Comparison of ENCODE assay signal across 10 cellular contexts in genomic region chr16:85395913-85396878, GRCh38.
DNase-seq lines count a peak whose midpoint lies in the region; ATAC-seq, FAIRE-seq and TF ChIP-seq lines count a peak whose summit lies in the region.
"Had no signal": no experiment of that assay in that cellular context is flagged by ENCODE, and none has a peak within 500 bp of the region (broad histone marks: within the 10 kb centered on the region; RNA-seq: fewer than 3 reads in every experiment).

No MANE protein-coding gene starts in this region.

- H3K27ac ChIP-seq in HUES48 (ENCODE audit: low read depth, low read length) (peak overlapping the region; percentile 38), endodermal cell (ENCODE audit: low read depth, low read length) (peak overlapping the region; percentile 44), mucosa of rectum (ENCODE audit: low read depth in 2 of 2, low read length in 2 of 2) (peak overlapping the region; percentile 21 to 56), small intestine (ENCODE audit: low read depth in 1 of 2, low read length in 1 of 2) (no peak overlapping the region)
- H3K27ac ChIP-seq: neutrophil had no signal

- H3K9ac ChIP-seq in HUES48 (ENCODE audit: low read depth, low read length) (no peak overlapping the region), endodermal cell (ENCODE audit: extremely low read depth, low read length, poor library complexity, severe bottlenecking) (no peak overlapping the region), mucosa of rectum (ENCODE audit: low read depth in 1 of 2, low read length in 2 of 2) (no peak overlapping the region)

- H3K4me1 Mint-ChIP-seq in endodermal cell = peaks cover 29% of the 10 kb centered on the region
- H3K4me1 Mint-ChIP-seq: activated naive CD4-positive, alpha-beta T cell treated with anti-CD3 and anti-CD28 coated beads, Interleukin-2, amount 50 U/mL, for 24 hours had no signal

- H3K4me3 ChIP-seq in HUES48 (ENCODE audit: low read depth, low read length) (no peak overlapping the region), endodermal cell (ENCODE audit: low read length) (no peak overlapping the region), mucosa of rectum (ENCODE audit: low read length in 2 of 2) (no peak overlapping the region), small intestine (ENCODE audit: low read depth in 1 of 2, low read length in 2 of 2) (no peak overlapping the region)

- H3K36me3 Mint-ChIP-seq in endodermal cell (ENCODE audit: low read depth) = no peaks in the 10 kb centered on the region
- H3K36me3 Mint-ChIP-seq: activated naive CD4-positive, alpha-beta T cell treated with anti-CD3 and anti-CD28 coated beads, Interleukin-2, amount 50 U/mL, for 24 hours had no signal

- peaks cover 28% of the 10 kb centered on the region for H3K4me1 ChIP-seq in HUES48 (ENCODE audit: control insufficient read depth, insufficient read depth, low read length)
- no peaks in the 10 kb centered on the region for H3K4me1 ChIP-seq in endodermal cell (ENCODE audit: control insufficient read depth, insufficient read depth, low read length)
- peaks cover 14 to 16% of the 10 kb centered on the region in 2 donors for H3K4me1 ChIP-seq in mucosa of rectum (ENCODE audit: control insufficient read depth in 2 of 2, insufficient read depth in 2 of 2, low read length in 2 of 2)
- peaks cover 4% of the 10 kb centered on the region in 2 donors for H3K4me1 ChIP-seq in small intestine (ENCODE audit: control insufficient read depth in 2 of 2, insufficient read depth in 1 of 2, low read depth in 1 of 2, low read length in 1 of 2)

- no peak for TF ChIP-seq CTCF in endodermal cell (conservative IDR thresholded peaks at IDR 0.05)

- peak; percentile 46 for DNase-seq in A172 (ENCODE audit: low spot score)
- peak; percentile 81 for DNase-seq in endodermal cell
- no peak for DNase-seq in effector CD8-positive, alpha-beta T cell (lab: John Stamatoyannopoulos, UW)
- DNase-seq in small intestine = no peak

- FAIRE-seq in small intestine (lab: Jason Lieb, UNC) = no peak

- H3K9me3 Mint-ChIP-seq in endodermal cell = peaks cover 3% of the 10 kb centered on the region
- H3K9me3 Mint-ChIP-seq: activated naive CD4-positive, alpha-beta T cell treated with anti-CD3 and anti-CD28 coated beads, Interleukin-2, amount 50 U/mL, for 24 hours had no signal

- H3K9me3 ChIP-seq in HUES48 (ENCODE audit: control insufficient read depth, insufficient read depth, low read length) (no peaks in the 10 kb centered on the region), endodermal cell (ENCODE audit: control insufficient read depth, low read length) (peaks cover 6% of the 10 kb centered on the region), mucosa of rectum (ENCODE audit: control insufficient read depth in 2 of 2, low read length in 2 of 2) (no peaks in the 10 kb centered on the region), small intestine (ENCODE audit: control insufficient read depth, low read depth) (no peaks in the 10 kb centered on the region)
- H3K9me3 ChIP-seq: neutrophil had no signal

- ATAC-seq in HG02870 (IDR thresholded peaks at IDR 0.05; ENCODE audit: unreplicated experiment) (no peak), GM21825 (IDR thresholded peaks at IDR 0.05; ENCODE audit: unreplicated experiment) (no peak)

- H3K36me3 ChIP-seq in HUES48 (ENCODE audit: control insufficient read depth, insufficient read depth, low read length) (no peaks in the 10 kb centered on the region), endodermal cell (ENCODE audit: control insufficient read depth, insufficient read depth, low read length) (no peaks in the 10 kb centered on the region), mucosa of rectum (ENCODE audit: control insufficient read depth in 2 of 2, insufficient read depth in 2 of 2, low read length in 2 of 2) (no peaks in the 10 kb centered on the region), small intestine (ENCODE audit: control insufficient read depth in 2 of 2, insufficient read depth in 2 of 2, low read length in 2 of 2) (no peaks in the 10 kb centered on the region)
- H3K36me3 ChIP-seq: neutrophil had no signal

- H3K4me3 Mint-ChIP-seq in endodermal cell = no peak overlapping the region
- H3K4me3 Mint-ChIP-seq: activated naive CD4-positive, alpha-beta T cell treated with anti-CD3 and anti-CD28 coated beads, Interleukin-2, amount 50 U/mL, for 24 hours had no signal

- H3K27ac Mint-ChIP-seq in endodermal cell = peak overlapping the region; percentile 76
- H3K27ac Mint-ChIP-seq: activated naive CD4-positive, alpha-beta T cell treated with anti-CD3 and anti-CD28 coated beads, Interleukin-2, amount 50 U/mL, for 24 hours had no signal

- WGBS in endodermal cell (ENCODE audit: insufficient coverage in 1 of 2, insufficient read length in 1 of 2), 2 experiments = 52 to 69% methylated on average over 11 to 24 of the region's 24 CpGs
- 61 to 63% (median 62%) methylated on average over 24 of the region's 24 CpGs for WGBS in small intestine, 3 donors

- H3K27me3 ChIP-seq in HUES48 (ENCODE audit: control insufficient read depth, insufficient read depth, low read length) = no peaks in the 10 kb centered on the region
- H3K27me3 ChIP-seq in endodermal cell (ENCODE audit: control insufficient read depth, insufficient read depth, low read length, poor library complexity, severe bottlenecking) = no peaks in the 10 kb centered on the region
- peaks cover 3 to 5% of the 10 kb centered on the region in 2 donors for H3K27me3 ChIP-seq in mucosa of rectum (ENCODE audit: control insufficient read depth in 2 of 2, insufficient read depth in 2 of 2, low read length in 2 of 2)
- H3K27me3 ChIP-seq in small intestine (ENCODE audit: control insufficient read depth in 2 of 2, insufficient read depth in 2 of 2, low read length in 2 of 2) = no peaks in the 10 kb centered on the region

- no peaks in the 10 kb centered on the region for H3K27me3 Mint-ChIP-seq in endodermal cell (ENCODE audit: insufficient read depth)
- H3K27me3 Mint-ChIP-seq: activated naive CD4-positive, alpha-beta T cell treated with anti-CD3 and anti-CD28 coated beads, Interleukin-2, amount 50 U/mL, for 24 hours had no signal

Comparison
In these comparisons a context has a peak if more than half of its experiments do, and no peak if none do; other contexts are left out.
1. DNase-seq: peak in A172 (single experiment) and endodermal cell (single experiment); none in effector CD8-positive, alpha-beta T cell (single experiment) and small intestine (single experiment).
2. H3K27ac ChIP-seq: peak in HUES48 (single experiment), endodermal cell (single experiment) and mucosa of rectum (2 of 2); none in small intestine (0 of 2).